In genomic region chr7:66740980-66741705, GRCh38 we compare ENCODE assay signal across 8 cellular contexts. TPM values are rescaled to one million over a fixed set of nuclear protein-coding genes. Genes with fewer than 3 reads are reported as not detected.
DNase-seq lines count a peak whose midpoint lies in the region; ATAC-seq and TF ChIP-seq lines count a peak whose summit lies in the region.
"Not testable (repeated sequence)": the region's sequence is repeated elsewhere in the genome, so short reads cannot be mapped to it uniquely, and the experiment has no call there.

No MANE protein-coding gene starts in this region.

- 0% methylated on average over 47 of the region's 54 CpGs for WGBS in mesenchymal stem cell

- H2AFZ ChIP-seq in mesenchymal stem cell (ENCODE audit: low read depth, low read length), result peak overlapping the region; percentile 79

- H3K23ac ChIP-seq in mesenchymal stem cell (ENCODE audit: low read length in 2 of 2), result peak overlapping the region in 1 of 2 experiments; percentile 86

- H3K27ac Mint-ChIP-seq in CD14-positive monocyte, result peak overlapping the region; percentile 97 to 99 (median 98)

- not testable (repeated sequence) for H2AK5ac ChIP-seq in mesenchymal stem cell (ENCODE audit: low read length, severe bottlenecking)

- peak overlapping the region; percentile 57 for H3K4me2 ChIP-seq in mesenchymal stem cell (ENCODE audit: low read length, poor library complexity, severe bottlenecking)

- H3K27me3 ChIP-seq in NT2/D1 (ENCODE audit: insufficient read depth, insufficient read length); mesenchymal stem cell (ENCODE audit: control insufficient read depth in 1 of 2, insufficient read depth in 1 of 2, low read length in 2 of 2): not testable (repeated sequence)

- ATAC-seq in GM19438 (IDR thresholded peaks at IDR 0.05; ENCODE audit: low read depth, unreplicated experiment) (peak; percentile 51), HG03354 (IDR thresholded peaks at IDR 0.05; ENCODE audit: poor library complexity, severe bottlenecking, unreplicated experiment) (peak; percentile 46)

- H3K4me3 ChIP-seq in NT2/D1 (ENCODE audit: insufficient read length, low read depth) (peak overlapping the region; percentile 79), mesenchymal stem cell (ENCODE audit: insufficient read depth in 1 of 2, low read depth in 1 of 2, low read length in 2 of 2) (peak overlapping the region; percentile 90 to 98)

- H3K9me3 Mint-ChIP-seq in CD14-positive monocyte, result not testable (repeated sequence)

- H3K9ac ChIP-seq in NT2/D1 (ENCODE audit: insufficient read length, low read depth) (peak overlapping the region; percentile 96), mesenchymal stem cell (ENCODE audit: low read length) (peak overlapping the region; percentile 99)

- not testable (repeated sequence) for H3K4me1 ChIP-seq in NT2/D1 (ENCODE audit: insufficient read depth, insufficient read length); mesenchymal stem cell (ENCODE audit: control insufficient read depth, insufficient read depth, low read depth, low read length)

- H3K27me3 Mint-ChIP-seq in CD14-positive monocyte (ENCODE audit: low read depth in 3 of 3), result not testable (repeated sequence)

- not testable (repeated sequence) for TF ChIP-seq CTCF in CD14-positive monocyte (IDR thresholded peaks at IDR 0.05)

- DNase-seq in CD14-positive monocyte (ENCODE audit: low spot score) (peak; percentile 72), NT2/D1 (ENCODE audit: low read depth, low spot score) (peak; percentile 40), activated T-cell treated with anti-CD3 and anti-CD28 coated beads for 24 hours (ENCODE audit: low read depth) (peak; percentile 26), mesenchymal stem cell (peak; percentile 66)
- not testable (repeated sequence) for DNase-seq in epithelial cell of prostate (ENCODE audit: low read depth, low spot score)
- peak; percentile 34 to 36 for DNase-seq in stimulated activated CD4-positive, alpha-beta T cell treated with anti-CD3 and anti-CD28 coated beads, Interleukin-4, amount 100 ng/mL, for 48 hours (ENCODE audit: low read depth in 2 of 2)

- peak overlapping the region; percentile 91 to 95 for H3K4me3 Mint-ChIP-seq in CD14-positive monocyte

- peak overlapping the region; percentile 94 for H2BK5ac ChIP-seq in mesenchymal stem cell (ENCODE audit: low read depth, low read length, poor library complexity, severe bottlenecking)

- H3K36me3 ChIP-seq in NT2/D1 (ENCODE audit: insufficient read depth, insufficient read length, low read length) (peaks cover 28% of the 10 kb centered on the region), mesenchymal stem cell (ENCODE audit: control insufficient read depth in 1 of 2, insufficient read depth in 2 of 2, low read depth in 1 of 2, low read length in 2 of 2) (peaks cover 9 to 17% of the 10 kb centered on the region in 2 experiments)

- H3K14ac ChIP-seq in mesenchymal stem cell (ENCODE audit: low read length in 2 of 2), result peak overlapping the region in 1 of 2 experiments; percentile 91

- peaks cover 11 to 46% of the 10 kb centered on the region in 2 donors for H3K36me3 Mint-ChIP-seq in CD14-positive monocyte

- peak overlapping the region; percentile 94 to 97 for H3K18ac ChIP-seq in mesenchymal stem cell (ENCODE audit: low read depth in 1 of 2, low read length in 2 of 2)

- not testable (repeated sequence) for H3K9me3 ChIP-seq in NT2/D1 (ENCODE audit: insufficient read depth, low read length); mesenchymal stem cell (ENCODE audit: control insufficient read depth, low read length)

- H3K27ac ChIP-seq in epithelial cell of prostate (peak overlapping the region; percentile 95), mesenchymal stem cell (ENCODE audit: low read length, poor library complexity, severe bottlenecking) (peak overlapping the region; percentile 90)

- peaks cover 29% of the 10 kb centered on the region for H3K4me1 Mint-ChIP-seq in CD14-positive monocyte

- intact Hi-C loops in CD14-positive monocyte (cut with micrococcal nuclease), result loop anchor here in 1 of 2 donors (2.0 to 5.0 kb wide), 2 partner anchors 18 to 101 kb away; no protein-coding TSS in a partner anchor

- not testable (repeated sequence) for H3K79me1 ChIP-seq in mesenchymal stem cell (replicated peaks; ENCODE audit: low read length, poor library complexity, severe bottlenecking)

- peak overlapping the region; percentile 98 to 99 for H3K4ac ChIP-seq in mesenchymal stem cell (ENCODE audit: low read depth in 1 of 2, low read length in 2 of 2)

- peak overlapping the region; percentile 99 for H2BK15ac ChIP-seq in mesenchymal stem cell (ENCODE audit: low read depth, poor library complexity, severe bottlenecking)

- peak overlapping the region; percentile 92 for H4K91ac ChIP-seq in mesenchymal stem cell (ENCODE audit: low read length)

- H2BK120ac ChIP-seq in mesenchymal stem cell (ENCODE audit: low read depth, low read length), result peak overlapping the region; percentile 85

- peak overlapping the region in 1 of 2 experiments; percentile 73 for H2BK12ac ChIP-seq in mesenchymal stem cell (ENCODE audit: low read length in 2 of 2)

- peak overlapping the region; percentile 77 for H4K8ac ChIP-seq in mesenchymal stem cell (ENCODE audit: low read length)

RNA-seq across cellular contexts. Expression of gene RABGEF1, which starts 0.6 kb away (rescaled TPM):
- polyA plus RNA-seq in CD14-positive monocyte, result 10 to 100 TPM; 13.6 to 17.3 TPM
- 15.6 TPM for polyA plus RNA-seq in mesenchymal stem cell (2013, experiment 1 of 2)
- 16.4 TPM for polyA plus RNA-seq in mesenchymal stem cell (2013, experiment 2 of 2)
